9 cellular contexts compared by ENCODE assay signal in the genomic region with DNA sequence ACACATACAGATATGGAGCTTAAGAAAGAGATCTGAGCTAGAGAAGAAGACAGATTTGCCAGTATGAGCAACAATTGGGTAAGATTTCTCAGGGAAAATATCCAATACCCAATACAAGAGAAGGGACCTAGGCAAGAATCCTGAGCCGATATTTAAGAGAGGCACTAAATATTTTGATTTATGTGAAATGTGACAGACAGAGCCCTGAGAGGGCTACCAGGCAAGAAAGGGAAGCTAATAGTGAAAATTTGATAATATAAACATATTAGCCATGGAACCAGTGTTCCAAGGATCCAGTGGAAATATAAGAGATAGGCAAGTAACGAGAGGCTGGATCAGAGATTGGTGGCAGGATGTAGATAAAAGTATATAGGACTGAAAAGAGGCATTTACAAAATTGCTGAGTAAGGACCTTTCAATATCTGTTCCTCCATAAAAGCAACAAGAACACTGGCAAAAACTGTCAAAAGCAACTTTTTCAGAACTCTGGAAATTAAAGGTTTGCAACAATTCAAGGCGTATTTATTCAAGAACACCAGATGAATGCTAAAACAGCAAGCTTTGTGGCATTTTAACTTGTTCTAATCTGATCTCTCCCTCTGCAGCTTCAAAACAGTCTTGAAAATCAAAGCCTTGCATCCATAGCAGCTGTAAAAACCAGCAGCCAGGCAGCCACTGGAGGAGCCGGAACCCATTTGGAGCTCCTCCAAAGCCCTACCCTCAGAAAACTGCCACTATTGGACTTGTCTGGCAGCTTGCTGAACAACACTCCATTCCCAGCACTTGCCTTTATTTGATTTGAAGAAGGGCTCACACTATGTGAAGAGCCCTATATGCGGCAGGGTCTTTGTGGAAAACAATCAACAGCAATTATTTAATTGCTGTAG. TPM values are rescaled to one million over a fixed set of nuclear protein-coding genes. Genes with fewer than 3 reads are reported as not detected.
DNase-seq lines count a peak whose midpoint lies in the region; ATAC-seq and TF ChIP-seq lines count a peak whose summit lies in the region.
"Had no signal": no experiment of that assay in that cellular context is flagged by ENCODE, and none has a peak within 500 bp of the region (broad histone marks: within the 10 kb centered on the region; RNA-seq: fewer than 3 reads in every experiment).

No MANE protein-coding gene starts in this region.

- CTCF ChIA-PET in mammary epithelial cell (lab: Charles Lee; ENCODE audit: low non-redundant PET) = interaction anchor here (0.5 kb wide), 1 partner anchor 60 kb away, joined by 3 read pairs; no protein-coding TSS in a partner anchor

- in situ Hi-C loops in mammary epithelial cell (cut with MboI; ENCODE audit: low sequenced_read_pairs in 2 of 2) = no loop called here

- H3K9me3 ChIP-seq in mammary epithelial cell (replicated peaks; ENCODE audit: insufficient read depth, low read length) = no peaks in the 10 kb centered on the region
- peaks cover 5% of the 10 kb centered on the region for H3K9me3 ChIP-seq in mucosa of descending colon

- H4K20me1 ChIP-seq in mammary epithelial cell (ENCODE audit: insufficient read depth, low read length) = no peaks in the 10 kb centered on the region

- H3K27me3 ChIP-seq in mammary epithelial cell (ENCODE audit: insufficient read depth, low read length) = no peaks in the 10 kb centered on the region

- no TSS peak for BruUV-seq in mammary epithelial cell (replicated peaks; lab: Mats Ljungman, UMichigan)

- peak overlapping the region; percentile 26 for H3K27ac ChIP-seq in mammary epithelial cell (ENCODE audit: insufficient read depth, low read depth, low read length)

- H3K4me1 ChIP-seq in mammary epithelial cell (ENCODE audit: insufficient read depth, low read length) (peaks cover 44% of the 10 kb centered on the region), mucosa of descending colon (ENCODE audit: low read depth) (peaks cover 22% of the 10 kb centered on the region)

- dilution Hi-C loops in mammary epithelial cell (cut with HindIII; ENCODE audit: low sequenced_read_pairs) = no loop called here

- H3K36me3 ChIP-seq in mammary epithelial cell (ENCODE audit: insufficient read depth, low read length) (no peaks in the 10 kb centered on the region), mucosa of descending colon (ENCODE audit: low read depth) (no peaks in the 10 kb centered on the region)

- ATAC-seq in mucosa of descending colon (peak; percentile 93), GM21576 (IDR thresholded peaks at IDR 0.05; ENCODE audit: unreplicated experiment) (no peak)

- peaks cover 83% of the 10 kb centered on the region for H3K79me2 ChIP-seq in mammary epithelial cell (ENCODE audit: insufficient read depth, low read length)

- no peak overlapping the region for H3K4me3 ChIP-seq in mammary epithelial cell (replicated peaks in 1 of 3; ENCODE audit: insufficient read depth in 1 of 3, low read depth in 2 of 3, low read length in 3 of 3)
- H3K4me3 ChIP-seq in mucosa of descending colon = no peak overlapping the region

- no peak overlapping the region for H2AFZ ChIP-seq in mammary epithelial cell (ENCODE audit: low read depth, low read length)

- TF ChIP-seq CTCF in mammary epithelial cell (conservative IDR thresholded peaks at IDR 0.05 in 1 of 2, IDR thresholded peaks at IDR 0.05 in 1 of 2; ENCODE audit: extremely low read depth in 1 of 2, insufficient read depth in 1 of 2, low read depth in 1 of 2, low read length in 2 of 2) = no peak
- TF ChIP-seq CTCF in mucosa of descending colon (IDR thresholded peaks at IDR 0.05) = no peak

- peak overlapping the region; percentile 21 for H3K9ac ChIP-seq in mammary epithelial cell (ENCODE audit: insufficient read depth, low read length)

- 93% methylated on average over 5 of the region's 5 CpGs for WGBS in mammary epithelial cell (ENCODE audit: low coverage, missing lambda C conversion rate)

- DNase-seq in C1 segment of cervical spinal cord (lab: John Stamatoyannopoulos, UW) = peak in 11 of 14 donors; percentile 21 to 75 (median 46)
- DNase-seq in NCI-H2029 (lab: John Stamatoyannopoulos, UW) = peak; percentile 81
- no peak for DNase-seq in mammary epithelial cell
- DNase-seq in mucosa of descending colon = peak in 2 of 3 donors; percentile 63 to 79
- no peak for DNase-seq in GM19240 (ENCODE audit: insufficient read length, low spot score)
- DNase-seq in SW480 (ENCODE audit: low spot score) = no peak
- no peak for DNase-seq in SKM-1 (lab: John Stamatoyannopoulos, UW; ENCODE audit: unreplicated experiment)
- DNase-seq: GF-D8 had no signal

- H3K4me2 ChIP-seq in mammary epithelial cell (ENCODE audit: insufficient read depth, low read depth, low read length) = peak overlapping the region; percentile 53

- intact Hi-C loops in mammary epithelial cell (cut with micrococcal nuclease) = no loop called here
- intact Hi-C loops in mucosa of descending colon (cut with DNase I, micrococcal nuclease) = no loop called here

RNA-seq across cellular contexts. Expression of gene REV3L, which starts 58.8 kb away (rescaled TPM):
- total RNA-seq in mammary epithelial cell = 10 to 100 TPM; 16.7 to 32.8 TPM
- 6.1 TPM for polyA plus RNA-seq in mammary epithelial cell
- polyA minus RNA-seq in mammary epithelial cell = 36.3 TPM
- 10 to 100 TPM; 17.7 to 56.4 (median 20.7) TPM for total RNA-seq in mucosa of descending colon

Comparison
In these comparisons a context has a peak if more than half of its experiments do, and no peak if none do; other contexts are left out.
1. DNase-seq: peak in C1 segment of cervical spinal cord (11 of 14), NCI-H2029 (single experiment) and mucosa of descending colon (2 of 3); none in mammary epithelial cell (single experiment), GM19240 (single experiment), SW480 (single experiment) and SKM-1 (single experiment).